Comparison of ENCODE assay signal across 9 cellular contexts in genomic region chr12:116599285-116600122, GRCh38. TPM values are rescaled to one million over a fixed set of nuclear protein-coding genes. Genes with fewer than 3 reads are reported as not detected.
DNase-seq lines count a peak whose midpoint lies in the region; ATAC-seq and TF ChIP-seq lines count a peak whose summit lies in the region.
"Had no signal": no experiment of that assay in that cellular context is flagged by ENCODE, and none has a peak within 500 bp of the region (broad histone marks: within the 10 kb centered on the region; RNA-seq: fewer than 3 reads in every experiment).

No MANE protein-coding gene starts in this region.

- TF ChIP-seq CTCF in DND-41 (IDR thresholded peaks at IDR 0.05; ENCODE audit: borderline replicate concordance, extremely low read depth, low read length, poor library complexity, severe bottlenecking) (peak; percentile 64), right lobe of liver (IDR thresholded peaks at IDR 0.05) (peak; percentile 48 to 64 (median 54))

- no peak overlapping the region for H3K4me3 ChIP-seq in DND-41 (ENCODE audit: low read depth in 1 of 2, low read length in 2 of 2)
- H3K4me3 ChIP-seq in right lobe of liver: peak overlapping the region in 1 of 3 donors; percentile 33

- H3K79me2 ChIP-seq in DND-41 (ENCODE audit: insufficient read depth, low read length): no peaks in the 10 kb centered on the region

- H3K36me3 Mint-ChIP-seq in dendritic cell treated with granulocyte-macrophage colony-stimulating factor and Interleukin-4, amounts not matched to agents 40 ng/mL and 50 ng/mL, for 4 days (ENCODE audit: low read depth): no peaks in the 10 kb centered on the region

- peak overlapping the region; percentile 71 for H3K4me3 Mint-ChIP-seq in dendritic cell treated with granulocyte-macrophage colony-stimulating factor and Interleukin-4, amounts not matched to agents 40 ng/mL and 50 ng/mL, for 4 days

- no peak overlapping the region for H2AFZ ChIP-seq in DND-41 (ENCODE audit: low read depth, low read length)

- 22% methylated on average over 24 of the region's 30 CpGs for WGBS in right lobe of liver (ENCODE audit: insufficient coverage, low coverage, low lambda C conversion rate, missing lambda C conversion rate)

- H3K9me3 ChIP-seq in DND-41 (ENCODE audit: insufficient read depth, low read length, severe bottlenecking) (no peaks in the 10 kb centered on the region), right lobe of liver (no peaks in the 10 kb centered on the region)

- intact Hi-C loops in dendritic cell treated with granulocyte-macrophage colony-stimulating factor and Interleukin-4, amounts not matched to agents 40 ng/mL and 50 ng/mL, for 4 days (cut with micrococcal nuclease): loop anchor here (2.0 to 5.0 kb wide), 2 partner anchors 323 to 602 kb away; partner anchors contain the start of gene MED13L
- intact Hi-C loops in right lobe of liver (cut with DNase I): loop anchor here in 1 of 2 donors (10.0 kb wide), 1 partner anchor 605 kb away; no protein-coding TSS in a partner anchor

- H3K36me3 ChIP-seq in DND-41 (ENCODE audit: insufficient read depth, low read length): no peaks in the 10 kb centered on the region
- no peaks in the 10 kb centered on the region for H3K36me3 ChIP-seq in right lobe of liver

- peak overlapping the region; percentile 91 for H3K27ac Mint-ChIP-seq in dendritic cell treated with granulocyte-macrophage colony-stimulating factor and Interleukin-4, amounts not matched to agents 40 ng/mL and 50 ng/mL, for 4 days

- peak overlapping the region; percentile 37; the same call in 1 of the 2 replicates for H3K27ac ChIP-seq in DND-41 (ENCODE audit: low read length)
- peak overlapping the region; percentile 0 to 43 (median 38) for H3K27ac ChIP-seq in right lobe of liver
- H3K27ac ChIP-seq: epithelial cell of prostate had no signal

- peaks cover 42% of the 10 kb centered on the region for H3K4me1 Mint-ChIP-seq in dendritic cell treated with granulocyte-macrophage colony-stimulating factor and Interleukin-4, amounts not matched to agents 40 ng/mL and 50 ng/mL, for 4 days (ENCODE audit: low read depth)

- H3K27me3 Mint-ChIP-seq in dendritic cell treated with granulocyte-macrophage colony-stimulating factor and Interleukin-4, amounts not matched to agents 40 ng/mL and 50 ng/mL, for 4 days: peaks cover 7% of the 10 kb centered on the region

- no peak for TF ChIP-seq POLR2A in right lobe of liver (IDR thresholded peaks at IDR 0.05)

- no peak overlapping the region for H3K9ac ChIP-seq in DND-41 (ENCODE audit: low read depth, low read length)

- no peaks in the 10 kb centered on the region for H4K20me1 ChIP-seq in DND-41 (ENCODE audit: insufficient read depth, low read length)

- no peak overlapping the region for H3K4me2 ChIP-seq in DND-41 (ENCODE audit: insufficient read depth, low read length)

- H3K27me3 ChIP-seq in DND-41 (ENCODE audit: insufficient read depth, low read length, poor library complexity) (no peaks in the 10 kb centered on the region), right lobe of liver (no peaks in the 10 kb centered on the region)

- H3K9me3 Mint-ChIP-seq in dendritic cell treated with granulocyte-macrophage colony-stimulating factor and Interleukin-4, amounts not matched to agents 40 ng/mL and 50 ng/mL, for 4 days: no peaks in the 10 kb centered on the region

- DNase-seq in DND-41 (peak; percentile 42), HuH-7.5 (ENCODE audit: low spot score) (peak; percentile 46), right lobe of liver (peak; percentile 79 to 83 (median 80)), NCI-H2171 (lab: John Stamatoyannopoulos, UW) (no peak)
- peak; percentile 60 for DNase-seq in activated CD4-positive, alpha-beta T cell treated with anti-CD3 and anti-CD28 coated beads, Interleukin-2, amount 50 U/mL, for 1 hour
- DNase-seq in stimulated activated CD4-positive, alpha-beta T cell treated with anti-CD3 and anti-CD28 coated beads, Interleukin-2, amount 100 ng/mL, for 48 hours: peak; percentile 60 to 63

- no peak for ATAC-seq in DND-41 (ENCODE audit: insufficient read depth, low read depth)
- ATAC-seq in right lobe of liver: peak; percentile 88 to 94 (median 90)
- no peak for ATAC-seq in HG03520 (IDR thresholded peaks at IDR 0.05; ENCODE audit: unreplicated experiment)

- peaks cover 20% of the 10 kb centered on the region for H3K4me1 ChIP-seq in DND-41 (ENCODE audit: insufficient read depth, low read length)
- H3K4me1 ChIP-seq in right lobe of liver: peaks cover 0 to 2% (median 0%) of the 10 kb centered on the region in 4 donors

RNA-seq across cellular contexts. Expression of gene MAP1LC3B2, which starts 40.3 kb away (rescaled TPM):
- total RNA-seq in right lobe of liver: 1 to 10 TPM in 1 of 6 experiments, under 1 TPM in 2, not detected in 3; 0.59 to 1.0 (median 0.70) TPM

Comparison
In these comparisons a context has a peak if more than half of its experiments do, and no peak if none do; other contexts are left out.
1. ATAC-seq: peak in right lobe of liver (4 of 4); none in DND-41 (single experiment) and HG03520 (single experiment).